In the genomic region with DNA sequence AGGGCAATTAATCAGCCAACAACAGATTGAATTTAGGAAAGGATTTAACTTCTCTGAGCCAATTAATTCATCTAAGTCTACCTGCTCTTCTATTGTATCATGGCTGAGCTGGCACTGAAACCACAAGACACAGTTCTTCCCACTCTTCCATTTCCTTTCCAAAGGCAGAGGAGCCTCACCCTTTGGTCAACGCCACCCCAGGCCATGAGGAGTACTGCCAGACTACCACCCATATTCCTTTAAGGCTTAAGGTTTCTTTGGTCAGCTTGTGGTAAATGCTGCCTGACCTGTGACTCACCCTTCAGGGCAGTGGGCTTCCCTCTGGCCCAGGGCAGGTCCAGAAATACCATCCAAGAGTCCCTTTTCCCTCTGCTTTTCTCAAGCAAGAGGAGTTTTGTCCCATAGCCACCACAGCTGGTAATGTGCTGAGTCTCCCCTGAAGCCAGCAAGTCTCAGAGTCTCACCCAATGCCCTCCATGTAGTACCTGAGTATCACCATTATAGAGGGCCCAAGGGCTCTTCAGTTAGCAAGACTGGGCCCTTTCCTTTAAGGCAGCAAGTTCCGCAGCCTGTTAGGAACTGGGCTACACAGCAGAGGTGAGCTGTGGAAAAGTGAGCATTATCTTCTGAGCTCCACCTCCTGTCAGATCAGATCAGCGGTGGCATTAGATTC, we compare ENCODE assay signal across 13 cellular contexts.
DNase-seq lines count a peak whose midpoint lies in the region; ATAC-seq and TF ChIP-seq lines count a peak whose summit lies in the region.
"Had no signal": no experiment of that assay in that cellular context is flagged by ENCODE, and none has a peak within 500 bp of the region (broad histone marks: within the 10 kb centered on the region; RNA-seq: fewer than 3 reads in every experiment).

No MANE protein-coding gene starts in this region.

- no peak overlapping the region for H3K27ac Mint-ChIP-seq in activated CD8-positive, alpha-beta T cell treated with anti-CD3 and anti-CD28 coated beads, Interleukin-2, amount 10 ng/mL, durations not matched to agents 7 days and 5 days
- H3K27ac Mint-ChIP-seq in activated T-helper 2 cell treated with anti-CD3 and anti-CD28 coated beads, Interferon-gamma antibody, Interleukin-2, Interleukin-4, amounts not matched to agents 10 μg/mL and 5 μg/mL and 100 μg/mL, durations not matched to agents 14 hours and 24 hours and 36 hours: no peak overlapping the region
- H3K27ac Mint-ChIP-seq: activated naive CD4-positive, alpha-beta T cell treated with anti-CD3 and anti-CD28 coated beads for 36 hours; CD8-positive, alpha-beta T cell had no signal

- ATAC-seq in lower lobe of right lung: no peak
- no peak for ATAC-seq in activated CD8-positive, alpha-beta T cell treated with anti-CD3 and anti-CD28 coated beads, Interleukin-2, amount 10 ng/mL, durations not matched to agents 7 days and 5 days
- ATAC-seq: CD8-positive, alpha-beta T cell had no signal

- H3K9me3 ChIP-seq in WERI-Rb-1 (ENCODE audit: severe bottlenecking): no peaks in the 10 kb centered on the region
- H3K9me3 ChIP-seq in lower lobe of right lung: no peaks in the 10 kb centered on the region
- H3K9me3 ChIP-seq: tibial artery had no signal

- H3K36me3 ChIP-seq in WERI-Rb-1 (no peaks in the 10 kb centered on the region), lower lobe of right lung (no peaks in the 10 kb centered on the region)
- H3K36me3 ChIP-seq: tibial artery had no signal

- intact Hi-C loops in lower lobe of right lung (cut with DNase I): no loop called here
- intact Hi-C loops in cardiac septum (cut with DNase I): no loop called here
- intact Hi-C loops in activated T-helper 2 cell treated with anti-CD3 and anti-CD28 coated beads, Interferon-gamma antibody, Interleukin-2, Interleukin-4, amounts not matched to agents 10 μg/mL and 5 μg/mL and 100 μg/mL, durations not matched to agents 14 hours and 24 hours and 36 hours (cut with micrococcal nuclease): no loop called here

- CTCF ChIA-PET in activated CD8-positive, alpha-beta T cell treated with anti-CD3 and anti-CD28 coated beads, Interleukin-2, amount 10 ng/mL, durations not matched to agents 7 days and 5 days (lab: Charles Lee): no interaction called here

- H3K4me1 Mint-ChIP-seq in activated CD8-positive, alpha-beta T cell treated with anti-CD3 and anti-CD28 coated beads, Interleukin-2, amount 10 ng/mL, durations not matched to agents 7 days and 5 days (ENCODE audit: low read depth): no peaks in the 10 kb centered on the region
- no peaks in the 10 kb centered on the region for H3K4me1 Mint-ChIP-seq in activated T-helper 2 cell treated with anti-CD3 and anti-CD28 coated beads, Interferon-gamma antibody, Interleukin-2, Interleukin-4, amounts not matched to agents 10 μg/mL and 5 μg/mL and 100 μg/mL, durations not matched to agents 14 hours and 24 hours and 36 hours (ENCODE audit: low read depth)

- no peak overlapping the region for H3K4me3 Mint-ChIP-seq in activated CD8-positive, alpha-beta T cell treated with anti-CD3 and anti-CD28 coated beads, Interleukin-2, amount 10 ng/mL, durations not matched to agents 7 days and 5 days
- H3K4me3 Mint-ChIP-seq in activated T-helper 2 cell treated with anti-CD3 and anti-CD28 coated beads, Interferon-gamma antibody, Interleukin-2, Interleukin-4, amounts not matched to agents 10 μg/mL and 5 μg/mL and 100 μg/mL, durations not matched to agents 14 hours and 24 hours and 36 hours (ENCODE audit: low read depth): no peak overlapping the region
- H3K4me3 Mint-ChIP-seq: activated naive CD4-positive, alpha-beta T cell treated with anti-CD3 and anti-CD28 coated beads for 36 hours; CD8-positive, alpha-beta T cell had no signal

- POLR2A ChIA-PET in activated CD8-positive, alpha-beta T cell treated with anti-CD3 and anti-CD28 coated beads, Interleukin-2, amount 10 ng/mL, durations not matched to agents 7 days and 5 days (lab: Charles Lee): no interaction called here

- H3K27me3 ChIP-seq in WERI-Rb-1 (ENCODE audit: insufficient read depth, low read depth, severe bottlenecking) (no peaks in the 10 kb centered on the region), lower lobe of right lung (ENCODE audit: low read depth) (no peaks in the 10 kb centered on the region)
- H3K27me3 ChIP-seq: tibial artery had no signal

- H3K27me3 Mint-ChIP-seq in activated CD8-positive, alpha-beta T cell treated with anti-CD3 and anti-CD28 coated beads, Interleukin-2, amount 10 ng/mL, durations not matched to agents 7 days and 5 days (ENCODE audit: low read depth): no peaks in the 10 kb centered on the region
- no peaks in the 10 kb centered on the region for H3K27me3 Mint-ChIP-seq in activated T-helper 2 cell treated with anti-CD3 and anti-CD28 coated beads, Interferon-gamma antibody, Interleukin-2, Interleukin-4, amounts not matched to agents 10 μg/mL and 5 μg/mL and 100 μg/mL, durations not matched to agents 14 hours and 24 hours and 36 hours (ENCODE audit: low read depth)

- no peaks in the 10 kb centered on the region for H3K9me3 Mint-ChIP-seq in activated CD8-positive, alpha-beta T cell treated with anti-CD3 and anti-CD28 coated beads, Interleukin-2, amount 10 ng/mL, durations not matched to agents 7 days and 5 days (ENCODE audit: insufficient read depth)
- no peaks in the 10 kb centered on the region for H3K9me3 Mint-ChIP-seq in activated T-helper 2 cell treated with anti-CD3 and anti-CD28 coated beads, Interferon-gamma antibody, Interleukin-2, Interleukin-4, amounts not matched to agents 10 μg/mL and 5 μg/mL and 100 μg/mL, durations not matched to agents 14 hours and 24 hours and 36 hours
- H3K9me3 Mint-ChIP-seq: activated naive CD4-positive, alpha-beta T cell treated with anti-CD3 and anti-CD28 coated beads for 36 hours had no signal

- no peaks in the 10 kb centered on the region for H3K36me3 Mint-ChIP-seq in activated CD8-positive, alpha-beta T cell treated with anti-CD3 and anti-CD28 coated beads, Interleukin-2, amount 10 ng/mL, durations not matched to agents 7 days and 5 days (ENCODE audit: low read depth)
- H3K36me3 Mint-ChIP-seq in activated T-helper 2 cell treated with anti-CD3 and anti-CD28 coated beads, Interferon-gamma antibody, Interleukin-2, Interleukin-4, amounts not matched to agents 10 μg/mL and 5 μg/mL and 100 μg/mL, durations not matched to agents 14 hours and 24 hours and 36 hours (ENCODE audit: low read depth): no peaks in the 10 kb centered on the region
- H3K36me3 Mint-ChIP-seq: CD8-positive, alpha-beta T cell had no signal

- no peaks in the 10 kb centered on the region for H3K4me1 ChIP-seq in lower lobe of right lung
- H3K4me1 ChIP-seq: tibial artery had no signal

- no peak overlapping the region for H3K27ac ChIP-seq in WERI-Rb-1
- H3K27ac ChIP-seq in lower lobe of right lung: no peak overlapping the region
- H3K27ac ChIP-seq: tibial artery had no signal

- TF ChIP-seq CTCF in WERI-Rb-1 (IDR thresholded peaks at IDR 0.05; ENCODE audit: low read depth, low read length): peak; percentile 36; the same call in 1 of the 2 replicates
- TF ChIP-seq CTCF in lower lobe of right lung (IDR thresholded peaks at IDR 0.05): no peak

- H3K4me3 ChIP-seq in WERI-Rb-1 (ENCODE audit: low read depth, low read length) (no peak overlapping the region), lower lobe of right lung (no peak overlapping the region)
- H3K4me3 ChIP-seq: tibial artery had no signal

- DNase-seq in EL (peak; percentile 89), LoVo (ENCODE audit: low spot score) (peak; percentile 26), WERI-Rb-1 (peak; percentile 28), kidney tubule cell (ENCODE audit: low spot score) (peak; percentile 77), lower lobe of right lung (no peak), cardiac septum (ENCODE audit: low spot score) (no peak)
- DNase-seq in activated CD8-positive, alpha-beta T cell treated with anti-CD3 and anti-CD28 coated beads, Interleukin-2, amount 10 ng/mL, durations not matched to agents 7 days and 5 days: no peak
- DNase-seq in activated T-helper 2 cell treated with anti-CD3 and anti-CD28 coated beads, Interferon-gamma antibody, Interleukin-2, Interleukin-4, amounts not matched to agents 10 μg/mL and 5 μg/mL and 100 μg/mL, durations not matched to agents 14 hours and 24 hours and 36 hours (ENCODE audit: low spot score): no peak
- DNase-seq: activated naive CD4-positive, alpha-beta T cell treated with anti-CD3 and anti-CD28 coated beads for 36 hours; CD8-positive, alpha-beta T cell; NCI-H1048; occipital lobe; tibial artery had no signal

Comparison
In these comparisons a context has a peak if more than half of its experiments do, and no peak if none do; other contexts are left out.
1. DNase-seq: peak in EL (single experiment), LoVo (single experiment), WERI-Rb-1 (single experiment) and kidney tubule cell (single experiment); none in lower lobe of right lung (single experiment), cardiac septum (single experiment), activated CD8-positive, alpha-beta T cell treated with anti-CD3 and anti-CD28 coated beads, Interleukin-2, amount 10 ng/mL, durations not matched to agents 7 days and 5 days (single experiment) and activated T-helper 2 cell treated with anti-CD3 and anti-CD28 coated beads, Interferon-gamma antibody, Interleukin-2, Interleukin-4, amounts not matched to agents 10 μg/mL and 5 μg/mL and 100 μg/mL, durations not matched to agents 14 hours and 24 hours and 36 hours (single experiment).